ENCODE assay signal across 1 cellular context in the genomic region with DNA sequence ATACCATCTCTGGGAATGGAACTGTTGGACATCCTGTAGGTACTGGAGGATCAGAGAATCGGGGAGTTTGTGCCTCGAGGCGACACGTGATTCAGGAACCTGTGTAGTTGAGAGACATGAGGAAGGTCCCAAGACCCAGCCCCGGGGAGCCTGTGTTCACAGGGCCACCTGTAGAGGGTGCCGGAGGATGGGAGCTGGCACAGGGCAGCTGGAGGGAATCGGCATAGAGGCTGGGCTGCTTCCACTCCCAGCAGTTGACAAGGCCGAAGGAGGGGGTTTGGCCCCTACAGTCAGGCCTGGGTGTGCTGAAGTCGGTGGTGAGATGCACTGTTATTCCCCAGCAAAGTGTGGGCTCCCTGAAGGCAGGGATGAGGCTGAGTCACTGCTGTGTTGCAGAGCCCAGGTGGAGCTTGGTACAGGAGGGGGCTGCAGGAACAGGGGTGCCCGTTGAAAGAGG.
A peak's percentile ranks its signal among the peaks of the same experiment; 100 is the strongest.
TF ChIP-seq lines count a peak whose summit lies in the region.

No MANE protein-coding gene starts in this region.

TF ChIP-seq in HepG2, 621 proteins besides CTCF, POLR2A, EP300 and RAD21 (continued from another document):
- TF ChIP-seq, protein P1, sequence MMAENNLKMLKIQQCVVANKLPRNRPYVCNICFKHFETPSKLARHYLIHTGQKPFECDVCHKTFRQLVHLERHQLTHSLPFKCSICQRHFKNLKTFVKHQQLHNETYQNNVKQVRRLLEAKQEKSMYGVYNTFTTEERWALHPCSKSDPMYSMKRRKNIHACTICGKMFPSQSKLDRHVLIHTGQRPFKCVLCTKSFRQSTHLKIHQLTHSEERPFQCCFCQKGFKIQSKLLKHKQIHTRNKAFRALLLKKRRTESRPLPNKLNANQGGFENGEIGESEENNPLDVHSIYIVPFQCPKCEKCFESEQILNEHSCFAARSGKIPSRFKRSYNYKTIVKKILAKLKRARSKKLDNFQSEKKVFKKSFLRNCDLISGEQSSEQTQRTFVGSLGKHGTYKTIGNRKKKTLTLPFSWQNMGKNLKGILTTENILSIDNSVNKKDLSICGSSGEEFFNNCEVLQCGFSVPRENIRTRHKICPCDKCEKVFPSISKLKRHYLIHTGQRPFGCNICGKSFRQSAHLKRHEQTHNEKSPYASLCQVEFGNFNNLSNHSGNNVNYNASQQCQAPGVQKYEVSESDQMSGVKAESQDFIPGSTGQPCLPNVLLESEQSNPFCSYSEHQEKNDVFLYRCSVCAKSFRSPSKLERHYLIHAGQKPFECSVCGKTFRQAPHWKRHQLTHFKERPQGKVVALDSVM (CRISPR knock-in tag; IDR thresholded peaks at IDR 0.05): no peak
- TF ChIP-seq NCOA5 (CRISPR knock-in tag; IDR thresholded peaks at IDR 0.05) (no peak), ZNF572 (CRISPR knock-in tag; IDR thresholded peaks at IDR 0.05) (peak; percentile 10; the same call in 1 of the 2 replicates), AKAP8 (CRISPR knock-in tag; IDR thresholded peaks at IDR 0.05) (no peak), ZNF660 (CRISPR knock-in tag; IDR thresholded peaks at IDR 0.05; ENCODE audit: borderline replicate concordance, low read depth) (no peak), SP140L (CRISPR knock-in tag; IDR thresholded peaks at IDR 0.05; ENCODE audit: borderline replicate concordance) (no peak), RELA (CRISPR knock-in tag; IDR thresholded peaks at IDR 0.05) (no peak), ZNF629 (CRISPR knock-in tag; conservative IDR thresholded peaks at IDR 0.05) (no peak), ZNF792 (CRISPR knock-in tag; IDR thresholded peaks at IDR 0.05) (no peak), SALL2 (CRISPR knock-in tag; IDR thresholded peaks at IDR 0.05) (no peak), STAG1 (CRISPR knock-in tag; IDR thresholded peaks at IDR 0.05) (peak; percentile 72), ARHGAP35 (CRISPR knock-in tag; IDR thresholded peaks at IDR 0.05; ENCODE audit: borderline replicate concordance) (no peak), TP53 (CRISPR knock-in tag; conservative IDR thresholded peaks at IDR 0.05) (no peak), ZC3H4 (CRISPR knock-in tag; IDR thresholded peaks at IDR 0.05; ENCODE audit: borderline replicate concordance) (no peak), ZC3H13 (CRISPR knock-in tag; IDR thresholded peaks at IDR 0.05) (0 out of 2 replicates have a peak, but pooled peaks have one; percentile 27), ZNF354B (CRISPR knock-in tag; IDR thresholded peaks at IDR 0.05) (no peak), SMARCC2 (IDR thresholded peaks at IDR 0.05) (no peak), ZNF674 (CRISPR knock-in tag; IDR thresholded peaks at IDR 0.05; ENCODE audit: low read depth) (no peak)
- TF ChIP-seq, protein P2, sequence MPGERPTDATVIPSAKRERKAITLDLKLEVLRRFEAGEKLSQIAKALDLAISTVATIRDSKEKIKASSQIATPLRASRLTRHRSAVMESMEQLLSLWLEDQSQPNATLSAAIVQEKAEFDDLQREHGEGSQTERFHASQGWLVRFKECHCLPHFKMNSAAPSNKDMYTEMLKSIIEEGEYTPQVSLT (CRISPR knock-in tag; IDR thresholded peaks at IDR 0.05; ENCODE audit: borderline replicate concordance, low read depth): no peak
- TF ChIP-seq, protein P3, sequence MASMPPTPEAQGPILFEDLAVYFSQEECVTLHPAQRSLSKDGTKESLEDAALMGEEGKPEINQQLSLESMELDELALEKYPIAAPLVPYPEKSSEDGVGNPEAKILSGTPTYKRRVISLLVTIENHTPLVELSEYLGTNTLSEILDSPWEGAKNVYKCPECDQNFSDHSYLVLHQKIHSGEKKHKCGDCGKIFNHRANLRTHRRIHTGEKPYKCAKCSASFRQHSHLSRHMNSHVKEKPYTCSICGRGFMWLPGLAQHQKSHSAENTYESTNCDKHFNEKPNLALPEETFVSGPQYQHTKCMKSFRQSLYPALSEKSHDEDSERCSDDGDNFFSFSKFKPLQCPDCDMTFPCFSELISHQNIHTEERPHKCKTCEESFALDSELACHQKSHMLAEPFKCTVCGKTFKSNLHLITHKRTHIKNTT (CRISPR knock-in tag; IDR thresholded peaks at IDR 0.05): no peak
- TF ChIP-seq, protein P4, sequence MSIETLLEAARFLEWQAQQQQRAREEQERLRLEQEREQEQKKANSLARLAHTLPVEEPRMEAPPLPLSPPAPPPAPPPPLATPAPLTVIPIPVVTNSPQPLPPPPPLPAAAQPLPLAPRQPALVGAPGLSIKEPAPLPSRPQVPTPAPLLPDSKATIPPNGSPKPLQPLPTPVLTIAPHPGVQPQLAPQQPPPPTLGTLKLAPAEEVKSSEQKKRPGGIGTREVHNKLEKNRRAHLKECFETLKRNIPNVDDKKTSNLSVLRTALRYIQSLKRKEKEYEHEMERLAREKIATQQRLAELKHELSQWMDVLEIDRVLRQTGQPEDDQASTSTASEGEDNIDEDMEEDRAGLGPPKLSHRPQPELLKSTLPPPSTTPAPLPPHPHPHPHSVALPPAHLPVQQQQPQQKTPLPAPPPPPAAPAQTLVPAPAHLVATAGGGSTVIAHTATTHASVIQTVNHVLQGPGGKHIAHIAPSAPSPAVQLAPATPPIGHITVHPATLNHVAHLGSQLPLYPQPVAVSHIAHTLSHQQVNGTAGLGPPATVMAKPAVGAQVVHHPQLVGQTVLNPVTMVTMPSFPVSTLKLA (IDR thresholded peaks at IDR 0.05): no peak
- TF ChIP-seq, protein P5, sequence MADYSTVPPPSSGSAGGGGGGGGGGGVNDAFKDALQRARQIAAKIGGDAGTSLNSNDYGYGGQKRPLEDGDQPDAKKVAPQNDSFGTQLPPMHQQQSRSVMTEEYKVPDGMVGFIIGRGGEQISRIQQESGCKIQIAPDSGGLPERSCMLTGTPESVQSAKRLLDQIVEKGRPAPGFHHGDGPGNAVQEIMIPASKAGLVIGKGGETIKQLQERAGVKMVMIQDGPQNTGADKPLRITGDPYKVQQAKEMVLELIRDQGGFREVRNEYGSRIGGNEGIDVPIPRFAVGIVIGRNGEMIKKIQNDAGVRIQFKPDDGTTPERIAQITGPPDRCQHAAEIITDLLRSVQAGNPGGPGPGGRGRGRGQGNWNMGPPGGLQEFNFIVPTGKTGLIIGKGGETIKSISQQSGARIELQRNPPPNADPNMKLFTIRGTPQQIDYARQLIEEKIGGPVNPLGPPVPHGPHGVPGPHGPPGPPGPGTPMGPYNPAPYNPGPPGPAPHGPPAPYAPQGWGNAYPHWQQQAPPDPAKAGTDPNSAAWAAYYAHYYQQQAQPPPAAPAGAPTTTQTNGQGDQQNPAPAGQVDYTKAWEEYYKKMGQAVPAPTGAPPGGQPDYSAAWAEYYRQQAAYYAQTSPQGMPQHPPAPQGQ (CRISPR knock-in tag; IDR thresholded peaks at IDR 0.05; ENCODE audit: borderline replicate concordance): peak; percentile 87; the same call in 1 of the 2 replicates
- TF ChIP-seq, protein P6, sequence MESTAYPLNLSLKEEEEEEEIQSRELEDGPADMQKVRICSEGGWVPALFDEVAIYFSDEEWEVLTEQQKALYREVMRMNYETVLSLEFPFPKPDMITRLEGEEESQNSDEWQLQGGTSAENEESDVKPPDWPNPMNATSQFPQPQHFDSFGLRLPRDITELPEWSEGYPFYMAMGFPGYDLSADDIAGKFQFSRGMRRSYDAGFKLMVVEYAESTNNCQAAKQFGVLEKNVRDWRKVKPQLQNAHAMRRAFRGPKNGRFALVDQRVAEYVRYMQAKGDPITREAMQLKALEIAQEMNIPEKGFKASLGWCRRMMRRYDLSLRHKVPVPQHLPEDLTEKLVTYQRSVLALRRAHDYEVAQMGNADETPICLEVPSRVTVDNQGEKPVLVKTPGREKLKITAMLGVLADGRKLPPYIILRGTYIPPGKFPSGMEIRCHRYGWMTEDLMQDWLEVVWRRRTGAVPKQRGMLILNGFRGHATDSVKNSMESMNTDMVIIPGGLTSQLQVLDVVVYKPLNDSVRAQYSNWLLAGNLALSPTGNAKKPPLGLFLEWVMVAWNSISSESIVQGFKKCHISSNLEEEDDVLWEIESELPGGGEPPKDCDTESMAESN (CRISPR knock-in tag; conservative IDR thresholded peaks at IDR 0.05): peak; percentile 83; the same call in 1 of the 2 replicates
